8 cellular contexts compared by ENCODE assay signal in genomic region chr15:59689626-59690236, GRCh38. TPM values are rescaled to one million over a fixed set of nuclear protein-coding genes. Genes with fewer than 3 reads are reported as not detected.
DNase-seq lines count a peak whose midpoint lies in the region; ATAC-seq and TF ChIP-seq lines count a peak whose summit lies in the region.

No MANE protein-coding gene starts in this region.

- 2% methylated on average over 24 of the region's 25 CpGs for WGBS in HUES64

- peak; percentile 66 for DNase-seq in AG10803 (ENCODE audit: low read depth)
- peak; percentile 52 for DNase-seq in PC-3
- DNase-seq in activated T-helper 1 cell treated with Interleukin-2 at 50 U/mL for 16 hours (ENCODE audit: low read depth), result peak; percentile 41
- DNase-seq in fibroblast of pulmonary artery (ENCODE audit: low read depth), result peak; percentile 79
- peak; percentile 47 for DNase-seq in neural crest cell (ENCODE audit: low read depth, low spot score)
- DNase-seq in stromal cell of bone marrow (ENCODE audit: low read depth), result peak; percentile 57

- H3K27me3 ChIP-seq in HUES64 (ENCODE audit: insufficient read depth, low read length), result peaks cover 11% of the 10 kb centered on the region
- H3K27me3 ChIP-seq in PC-3 (ENCODE audit: low read length), result no peaks in the 10 kb centered on the region

- no peaks in the 10 kb centered on the region for H3F3A ChIP-seq in PC-3 (ENCODE audit: low read length, unreplicated experiment)

- H3K4me1 ChIP-seq in HUES64 (ENCODE audit: insufficient read depth, low read length) (peaks cover 10% of the 10 kb centered on the region; the same call in 1 of the 2 replicates), PC-3 (ENCODE audit: insufficient read depth, low read length) (peaks cover 19% of the 10 kb centered on the region)

- ATAC-seq in PC-3 (peak; percentile 63), GM18858 (IDR thresholded peaks at IDR 0.05; ENCODE audit: unreplicated experiment) (no peak)

- peaks cover 44% of the 10 kb centered on the region for H3K79me2 ChIP-seq in PC-3 (ENCODE audit: low read length)

- H3K9ac ChIP-seq in HUES64 (ENCODE audit: low read depth, low read length) (peak overlapping the region; percentile 66), PC-3 (ENCODE audit: low read length) (peak overlapping the region; percentile 54; the same call in 1 of the 2 replicates)

- TF ChIP-seq CTCF in AG10803 (conservative IDR thresholded peaks at IDR 0.05; ENCODE audit: low read length), result no peak
- no peak for TF ChIP-seq CTCF in PC-3 (conservative IDR thresholded peaks at IDR 0.05; ENCODE audit: low read depth, low read length)
- TF ChIP-seq CTCF in fibroblast of pulmonary artery (IDR thresholded peaks at IDR 0.05; ENCODE audit: low read length, missing control alignments), result no peak
- TF ChIP-seq CTCF in neural crest cell (conservative IDR thresholded peaks at IDR 0.05), result no peak

- H3K9me2 ChIP-seq in PC-3 (replicated peaks; ENCODE audit: low read length), result no peaks in the 10 kb centered on the region

- no peaks in the 10 kb centered on the region for H3K27me3 Mint-ChIP-seq in neural crest cell (ENCODE audit: low read depth)

- H4K20me1 ChIP-seq in PC-3 (ENCODE audit: low read length), result peaks cover 34% of the 10 kb centered on the region

- H3K36me3 Mint-ChIP-seq in neural crest cell (ENCODE audit: low read depth), result no peaks in the 10 kb centered on the region

- H3K9me3 Mint-ChIP-seq in neural crest cell, result no peaks in the 10 kb centered on the region

- no peaks in the 10 kb centered on the region for H3K9me3 ChIP-seq in HUES64 (ENCODE audit: insufficient read depth, low read depth, low read length)
- H3K9me3 ChIP-seq in PC-3 (ENCODE audit: low read length), result no peaks in the 10 kb centered on the region

- intact Hi-C loops in PC-3 (cut with micrococcal nuclease), result loop anchor here (2.0 to 5.0 kb wide), 2 partner anchors 35 to 228 kb away; no protein-coding TSS in a partner anchor

- peak overlapping the region; percentile 99 for H3K27ac Mint-ChIP-seq in neural crest cell (ENCODE audit: unreplicated experiment)

- peak overlapping the region; percentile 87 for H3K4me2 ChIP-seq in PC-3 (ENCODE audit: low read length)

- peak overlapping the region; percentile 96 for H2AFZ ChIP-seq in PC-3 (ENCODE audit: low read length)

- H3K4me1 Mint-ChIP-seq in neural crest cell, result peaks cover 35% of the 10 kb centered on the region

- CTCF ChIA-PET in PC-3 (lab: Charles Lee), result interaction anchor here (0.7 kb wide), 1 partner anchor 635 kb away, joined by 4 read pairs; no protein-coding TSS in a partner anchor

- H3K27ac ChIP-seq in HUES64 (ENCODE audit: low read depth, low read length) (peak overlapping the region; percentile 52; the same call in 1 of the 2 replicates), PC-3 (ENCODE audit: low read length) (no peak overlapping the region)

- peak overlapping the region; percentile 69 for H3K4me3 ChIP-seq in AG10803 (ENCODE audit: low read length)
- peak overlapping the region; percentile 100 for H3K4me3 ChIP-seq in HUES64 (ENCODE audit: low read length)
- H3K4me3 ChIP-seq in PC-3 (ENCODE audit: low read length), result peak overlapping the region; percentile 98
- peak overlapping the region; percentile 72 for H3K4me3 ChIP-seq in fibroblast of pulmonary artery (replicated peaks; ENCODE audit: low read depth, low read length)

- no TSS peak for BruUV-seq in PC-3 (replicated peaks; lab: Mats Ljungman, UMichigan)

- POLR2A ChIA-PET in PC-3 (lab: Charles Lee; ENCODE audit: unreplicated experiment), result no interaction called here

- peaks cover 16% of the 10 kb centered on the region for H3K36me3 ChIP-seq in HUES64 (ENCODE audit: insufficient read depth, low read length)
- H3K36me3 ChIP-seq in PC-3 (ENCODE audit: low read depth, low read length), result no peaks in the 10 kb centered on the region; the same call in 1 of the 2 replicates

- H3K4me3 Mint-ChIP-seq in neural crest cell, result peak overlapping the region; percentile 99

RNA-seq across cellular contexts. Expression of gene BNIP2, which starts 0.6 kb away (rescaled TPM):
- 26.3 TPM for polyA plus RNA-seq in HUES64 (2013, experiment 1 of 2)
- 28.3 TPM for polyA plus RNA-seq in HUES64 (2013, experiment 2 of 2)
- total RNA-seq in PC-3 (2014; rRNA removed) (46.1 and 63.4 TPM in 2 replicates), neural crest cell (37.5 and 40.5 TPM in 2 replicates)

RNA-seq across cellular contexts. Expression of gene GTF2A2, which starts 32.4 kb away (rescaled TPM):
- polyA plus RNA-seq in HUES64 (2013, experiment 1 of 2), result 123 TPM
- polyA plus RNA-seq in HUES64 (2013, experiment 2 of 2), result 141 TPM
- total RNA-seq in PC-3 (2014; rRNA removed) (53.8 and 83.9 TPM in 2 replicates), neural crest cell (125 and 143 TPM in 2 replicates)
